In genomic region chr17:46818929-46819859, GRCh38 we compare ENCODE assay signal across 1 cellular context.
TF ChIP-seq lines count a peak whose summit lies in the region.

No MANE protein-coding gene starts in this region.

TF ChIP-seq in K562, 482 proteins besides CTCF, POLR2A, EP300 and RAD21 (continued from another document and continues in another):
- TF ChIP-seq ESRRB (CRISPR knock-in tag; IDR thresholded peaks at IDR 0.05; ENCODE audit: borderline replicate concordance): no peak
- no peak for TF ChIP-seq ZNF79 (CRISPR knock-in tag; IDR thresholded peaks at IDR 0.05; ENCODE audit: low read depth)
- TF ChIP-seq DACH1 (IDR thresholded peaks at IDR 0.05; ENCODE audit: partially characterized antibody): no peak
- no peak for TF ChIP-seq ZNF764 (CRISPR knock-in tag; IDR thresholded peaks at IDR 0.05; ENCODE audit: low read depth)
- no peak for TF ChIP-seq ZZZ3 (IDR thresholded peaks at IDR 0.05)
- TF ChIP-seq TEAD2 (tag; IDR thresholded peaks at IDR 0.05): no peak
- TF ChIP-seq RB1 (IDR thresholded peaks at IDR 0.05; ENCODE audit: low read depth): 0 out of 2 replicates have a peak, but pooled peaks have one; percentile 8
- TF ChIP-seq NCOA1 (IDR thresholded peaks at IDR 0.05; ENCODE audit: low read depth): peak; percentile 41; the same call in 1 of the 2 replicates
- TF ChIP-seq BRD4 (IDR thresholded peaks at IDR 0.05): no peak
- TF ChIP-seq ZBTB43 (CRISPR knock-in tag; IDR thresholded peaks at IDR 0.05): no peak
- TF ChIP-seq MNT (conservative IDR thresholded peaks at IDR 0.05): no peak; a peak in 1 of 4 replicates
- no peak for TF ChIP-seq MLX (CRISPR knock-in tag; conservative IDR thresholded peaks at IDR 0.05)
- no peak for TF ChIP-seq ASH1L (IDR thresholded peaks at IDR 0.05; ENCODE audit: borderline replicate concordance, low read depth, partially characterized antibody)
- peak; percentile 93; the same call in 1 of the 2 replicates for TF ChIP-seq HNRNPL (IDR thresholded peaks at IDR 0.05; ENCODE audit: low read depth, low read length)
- peak; percentile 47; the same call in 1 of the 2 replicates for TF ChIP-seq ATF7 (IDR thresholded peaks at IDR 0.05)
- TF ChIP-seq MYC (IDR thresholded peaks at IDR 0.05; ENCODE audit: low read depth, low read length): peak; percentile 35; the same call in 1 of the 2 replicates
- TF ChIP-seq MYC (CRISPR knock-in tag; IDR thresholded peaks at IDR 0.05; ENCODE audit: borderline replicate concordance, low read depth): no peak
- 0 out of 2 replicates have a peak, but pooled peaks have one; percentile 31 for TF ChIP-seq FOXK1 (CRISPR knock-in tag; IDR thresholded peaks at IDR 0.05; ENCODE audit: borderline replicate concordance)
- TF ChIP-seq ZNF740 (CRISPR knock-in tag; IDR thresholded peaks at IDR 0.05): peak; percentile 36; the same call in 1 of the 2 replicates
- no peak for TF ChIP-seq ZNF740 (tag; IDR thresholded peaks at IDR 0.05)
- TF ChIP-seq ZFX (CRISPR knock-in tag; IDR thresholded peaks at IDR 0.05): peak; percentile 80
- TF ChIP-seq SIX5 (IDR thresholded peaks at IDR 0.05; ENCODE audit: borderline replicate concordance in 1 of 2, insufficient read depth in 1 of 2, low read depth in 1 of 2, low read length in 2 of 2): no peak
- no peak for TF ChIP-seq TSHZ1 (CRISPR knock-in tag; IDR thresholded peaks at IDR 0.05)
- no peak for TF ChIP-seq SMC3 (conservative IDR thresholded peaks at IDR 0.05; ENCODE audit: insufficient read depth, low read depth, low read length)
- TF ChIP-seq SFPQ (IDR thresholded peaks at IDR 0.05; ENCODE audit: low read depth, low read length): no peak
- TF ChIP-seq ZNF217 (CRISPR knock-in tag; IDR thresholded peaks at IDR 0.05): no peak
- TF ChIP-seq NRF1 (conservative IDR thresholded peaks at IDR 0.05 in 1 of 2, IDR thresholded peaks at IDR 0.05 in 1 of 2): peak; percentile 30 to 31; a peak in 1 of 4 replicates
- TF ChIP-seq SNIP1 (IDR thresholded peaks at IDR 0.05; ENCODE audit: low read depth): peak; percentile 30; the same call in 1 of the 2 replicates
- no peak for TF ChIP-seq NUFIP1 (IDR thresholded peaks at IDR 0.05; ENCODE audit: partially characterized antibody)
- TF ChIP-seq SMARCA4 (IDR thresholded peaks at IDR 0.05): peak; percentile 70
- no peak for TF ChIP-seq TCF15 (CRISPR knock-in tag; IDR thresholded peaks at IDR 0.05)
- peak; percentile 90 for TF ChIP-seq L3MBTL2 (IDR thresholded peaks at IDR 0.05)
- TF ChIP-seq ETV5 (CRISPR knock-in tag; IDR thresholded peaks at IDR 0.05; ENCODE audit: low read depth): no peak
- no peak for TF ChIP-seq NFE2L1 (tag; IDR thresholded peaks at IDR 0.05; ENCODE audit: borderline replicate concordance, low read depth)
- no peak for TF ChIP-seq SNRNP70 (optimal IDR thresholded peaks at IDR 0.05; ENCODE audit: low read depth, low read length)
- TF ChIP-seq TBP (optimal IDR thresholded peaks at IDR 0.05; ENCODE audit: low read depth, low read length): peak; percentile 61
- no peak for TF ChIP-seq CTCFL (IDR thresholded peaks at IDR 0.05; ENCODE audit: borderline replicate concordance, insufficient read depth, low read depth, low read length, poor library complexity, severe bottlenecking)
- TF ChIP-seq SIN3A (IDR thresholded peaks at IDR 0.05; ENCODE audit: borderline replicate concordance in 2 of 2, control insufficient read depth in 1 of 2, low read depth in 2 of 2, low read length in 2 of 2): no peak
- no peak for TF ChIP-seq HDAC2 (IDR thresholded peaks at IDR 0.05)
- no peak for TF ChIP-seq MEF2D (tag; conservative IDR thresholded peaks at IDR 0.05; ENCODE audit: low read depth)
- no peak for TF ChIP-seq HINFP (tag; conservative IDR thresholded peaks at IDR 0.05; ENCODE audit: low read depth)
- TF ChIP-seq HMGXB4 (CRISPR knock-in tag; IDR thresholded peaks at IDR 0.05): peak; percentile 48; the same call in 1 of the 2 replicates
- peak; percentile 15 for TF ChIP-seq FIP1L1 (IDR thresholded peaks at IDR 0.05; ENCODE audit: low read depth, low read length, poor library complexity, severe bottlenecking)
- TF ChIP-seq ZNF277 (CRISPR knock-in tag; IDR thresholded peaks at IDR 0.05; ENCODE audit: borderline replicate concordance): no peak
- TF ChIP-seq TFAP4 (CRISPR knock-in tag; IDR thresholded peaks at IDR 0.05; ENCODE audit: borderline replicate concordance): peak; percentile 42; the same call in 1 of the 2 replicates
